Comparison of ENCODE assay signal across 23 cellular contexts in the genomic region with DNA sequence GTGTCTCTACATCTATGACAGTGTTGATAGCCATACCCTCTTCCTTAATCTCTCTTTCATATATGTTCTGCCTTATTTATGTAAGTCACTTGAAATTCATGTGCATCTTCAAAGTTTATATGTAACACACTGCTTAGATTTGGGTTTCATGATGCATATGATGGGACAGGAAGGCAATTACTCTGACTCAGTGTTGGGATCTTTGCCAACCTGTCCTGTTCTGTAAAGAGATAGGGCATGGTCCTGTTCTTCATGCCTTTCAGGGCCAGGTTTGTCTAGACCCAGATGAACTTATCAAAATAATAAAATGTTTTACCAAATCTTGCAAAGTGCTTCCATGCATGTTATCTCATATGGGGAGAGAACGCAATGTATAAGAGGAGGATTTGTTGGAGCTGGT.
A peak's percentile ranks its signal among the peaks of the same experiment; 100 is the strongest.
DNase-seq lines count a peak whose midpoint lies in the region; ATAC-seq, FAIRE-seq and TF ChIP-seq lines count a peak whose summit lies in the region.
"Had no signal": no experiment of that assay in that cellular context is flagged by ENCODE, and none has a peak within 500 bp of the region (broad histone marks: within the 10 kb centered on the region; RNA-seq: fewer than 3 reads in every experiment).

No MANE protein-coding gene starts in this region.

- no peaks in the 10 kb centered on the region for H3K9me3 ChIP-seq in BE2C
- H3K9me3 ChIP-seq in PC-3 (ENCODE audit: low read length): no peaks in the 10 kb centered on the region
- H3K9me3 ChIP-seq in neural cell (ENCODE audit: low read length): no peaks in the 10 kb centered on the region
- H3K9me3 ChIP-seq in kidney (ENCODE audit: control insufficient read depth in 1 of 2, low read length in 2 of 2): no peaks in the 10 kb centered on the region
- H3K9me3 ChIP-seq: A549, Caco-2, SJSA1 had no signal

- CTCF ChIA-PET in PC-3 (lab: Charles Lee): no interaction called here

- H3K4me1 ChIP-seq in BE2C: peaks cover 15% of the 10 kb centered on the region
- H3K4me1 ChIP-seq in PC-3 (ENCODE audit: insufficient read depth, low read length): no peaks in the 10 kb centered on the region
- no peaks in the 10 kb centered on the region for H3K4me1 ChIP-seq in kidney (ENCODE audit: control insufficient read depth in 1 of 2, insufficient read depth in 1 of 2, low read depth in 1 of 2, low read length in 2 of 2)
- H3K4me1 ChIP-seq: A549, Caco-2, SJSA1 had no signal

- no peaks in the 10 kb centered on the region for H3K79me2 ChIP-seq in PC-3 (ENCODE audit: low read length)
- H3K79me2 ChIP-seq in neural cell (replicated peaks; ENCODE audit: insufficient read depth, low read length): no peaks in the 10 kb centered on the region

- H3K9me2 ChIP-seq in PC-3 (replicated peaks; ENCODE audit: low read length) (0 out of 2 replicates have a peak, but pooled peaks cover 3% of the 10 kb centered on the region), neural cell (ENCODE audit: insufficient read depth, low read length) (no peaks in the 10 kb centered on the region)

- H3K36me3 ChIP-seq in BE2C (no peaks in the 10 kb centered on the region), PC-3 (ENCODE audit: low read depth, low read length) (no peaks in the 10 kb centered on the region), neural cell (ENCODE audit: insufficient read depth, low read length) (no peaks in the 10 kb centered on the region), kidney (ENCODE audit: control insufficient read depth in 1 of 2, insufficient read depth in 2 of 2, low read length in 2 of 2) (no peaks in the 10 kb centered on the region)
- H3K36me3 ChIP-seq: SJSA1 had no signal

- no peak for TF ChIP-seq RAD21 in neural cell (conservative IDR thresholded peaks at IDR 0.05)

- H3K9ac ChIP-seq in PC-3 (ENCODE audit: low read length) (no peak overlapping the region), neural cell (ENCODE audit: low read length) (no peak overlapping the region), kidney (ENCODE audit: low read length in 2 of 2) (no peak overlapping the region)

- H3K27ac ChIP-seq in PC-3 (ENCODE audit: low read length) (no peak overlapping the region), neural cell (ENCODE audit: low read length) (peak overlapping the region; percentile 89), kidney (ENCODE audit: low read depth in 2 of 2, low read length in 2 of 2) (no peak overlapping the region)
- H3K27ac ChIP-seq: A549, SJSA1 had no signal

- H3K27me3 ChIP-seq in BE2C (no peaks in the 10 kb centered on the region), PC-3 (ENCODE audit: low read length) (no peaks in the 10 kb centered on the region), neural cell (ENCODE audit: insufficient read depth, low read depth, low read length) (no peaks in the 10 kb centered on the region)
- H3K27me3 ChIP-seq: SJSA1 had no signal

- intact Hi-C loops in PC-3 (cut with micrococcal nuclease): no loop called here
- intact Hi-C loops in kidney (cut with DNase I): no loop called here

- ATAC-seq in PC-3 (no peak), HG02678 (IDR thresholded peaks at IDR 0.05; ENCODE audit: unreplicated experiment) (no peak)
- ATAC-seq: A549, GM23338, Panc1 had no signal

- no TSS peak for BruUV-seq in PC-3 (replicated peaks; lab: Mats Ljungman, UMichigan)

- no peak for TF ChIP-seq CTCF in BE2C (IDR thresholded peaks at IDR 0.05; ENCODE audit: low read depth, low read length)
- TF ChIP-seq CTCF in PC-3 (conservative IDR thresholded peaks at IDR 0.05; ENCODE audit: low read depth, low read length): no peak
- TF ChIP-seq CTCF in neural cell (IDR thresholded peaks at IDR 0.05; ENCODE audit: poor library complexity, severe bottlenecking): no peak
- TF ChIP-seq CTCF in kidney (IDR thresholded peaks at IDR 0.05; ENCODE audit: borderline replicate concordance, extremely low read depth, insufficient read depth): no peak

- H3K4me3 ChIP-seq in BE2C (ENCODE audit: low read depth, low read length) (no peak overlapping the region), PC-3 (ENCODE audit: low read length) (no peak overlapping the region), neural cell (ENCODE audit: low read length) (no peak overlapping the region), kidney (ENCODE audit: low read length in 2 of 2) (no peak overlapping the region)
- H3K4me3 ChIP-seq: A549, GM23338, SJSA1 had no signal

- H4K20me1 ChIP-seq in PC-3 (ENCODE audit: low read length) (no peaks in the 10 kb centered on the region), neural cell (ENCODE audit: insufficient read depth) (no peaks in the 10 kb centered on the region)

- H3F3A ChIP-seq in PC-3 (ENCODE audit: low read length, unreplicated experiment) (no peaks in the 10 kb centered on the region), neural cell (ENCODE audit: insufficient read depth, low read length, poor library complexity, severe bottlenecking) (peaks cover 12% of the 10 kb centered on the region)

- TF ChIP-seq EP300 in neural cell (conservative IDR thresholded peaks at IDR 0.05; ENCODE audit: poor library complexity, severe bottlenecking): no peak

- DNase-seq in BE2C: peak; percentile 72
- peak; percentile 53 for DNase-seq in HS-27A (ENCODE audit: low read depth)
- DNase-seq in PC-3: peak; percentile 36
- DNase-seq in kidney: no peak
- DNase-seq in activated naive CD4-positive, alpha-beta T cell (lab: John Stamatoyannopoulos, UW): no peak
- DNase-seq: Caco-2; CD4-positive, alpha-beta T cell; GDM1; HCEC 1CT; MM.1S; NCI-H1048; NCI-H1417 treated with DMSO at 0.1 percent for 48 hours; NCI-H187; NCI-H510A treated with DMSO at 0.1 percent for 48 hours; NCI-H774; NK-92 treated with Interleukin-12 subunit alpha and Interleukin-12 subunit beta, amount 100 ng/mL, for 24 hours had no signal

- no peak overlapping the region for H3K4me2 ChIP-seq in PC-3 (ENCODE audit: low read length)
- H3K4me2 ChIP-seq in neural cell (ENCODE audit: low read length): no peak overlapping the region
- H3K4me2 ChIP-seq: A549, GM23338 had no signal

- no peak overlapping the region for H2AFZ ChIP-seq in PC-3 (ENCODE audit: low read length)
- H2AFZ ChIP-seq in neural cell (ENCODE audit: low read depth, low read length): no peak overlapping the region
- H2AFZ ChIP-seq: GM23338 had no signal

- POLR2A ChIA-PET in PC-3 (lab: Charles Lee; ENCODE audit: unreplicated experiment): no interaction called here

- FAIRE-seq in kidney (lab: Jason Lieb, UNC): no peak
- FAIRE-seq: A549, GM18507 had no signal

TF ChIP-seq in neural cell, 6 proteins besides CTCF, POLR2A, EP300 and RAD21:
- TF ChIP-seq POLR2AphosphoS5 (IDR thresholded peaks at IDR 0.05): no peak
TF ChIP-seq in neural cell: peak in this region for 0.

Comparison
In these comparisons a context has a peak if more than half of its experiments do, and no peak if none do; other contexts are left out.
1. DNase-seq: peak in BE2C (single experiment), HS-27A (single experiment) and PC-3 (single experiment); none in kidney (single experiment) and activated naive CD4-positive, alpha-beta T cell (0 of 4).